ENCODE assay signal across 8 cellular contexts in the genomic region with DNA sequence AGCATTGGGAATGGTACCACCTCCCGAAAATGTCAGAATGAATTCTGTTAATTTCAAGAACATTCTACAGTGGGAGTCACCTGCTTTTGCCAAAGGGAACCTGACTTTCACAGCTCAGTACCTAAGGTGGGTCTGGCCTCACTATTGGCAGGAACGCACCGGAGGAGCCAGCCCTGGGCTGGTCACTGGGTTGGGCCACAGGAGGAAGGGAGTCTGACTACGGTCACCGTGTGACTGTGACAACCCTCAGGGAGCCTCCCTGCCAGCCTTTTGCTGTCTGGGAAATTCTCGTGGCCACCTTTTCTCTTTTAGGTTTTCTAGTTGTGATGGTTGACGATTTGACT. TPM values are rescaled to one million over a fixed set of nuclear protein-coding genes. Genes with fewer than 3 reads are reported as not detected.
DNase-seq lines count a peak whose midpoint lies in the region; ATAC-seq and TF ChIP-seq lines count a peak whose summit lies in the region.

No MANE protein-coding gene starts in this region.

- DNase-seq in T-cell = no peak
- no peak for DNase-seq in nephron progenitor cell
- DNase-seq in NCI-H510A treated with DMSO at 0.1 percent for 48 hours (lab: John Stamatoyannopoulos, UW) = no peak
- DNase-seq in NCI-H345 (lab: John Stamatoyannopoulos, UW) = no peak
- DNase-seq in dedifferentiated amniotic fluid mesenchymal stem cell (ENCODE audit: extremely low spot score) = no peak

- peaks cover 3% of the 10 kb centered on the region for H3K4me1 ChIP-seq in HEK293 (ENCODE audit: control insufficient read depth, insufficient read depth, low read length)

- POLR2A ChIA-PET in HEK293 (lab: Yijun Ruan, JAX) (interaction anchor here (1.1 kb wide), 1 partner anchor 212 kb away, joined by 3 read pairs; the partner anchor contains the start of gene TMEM50B), T-cell (lab: Charles Lee) (no interaction called here)

- no peak overlapping the region for H3K4me3 ChIP-seq in HEK293 (ENCODE audit: low read depth, low read length)

- no peaks in the 10 kb centered on the region for H3K9me3 ChIP-seq in HEK293 (ENCODE audit: control insufficient read depth, insufficient read depth, low read depth, low read length)

- H3K36me3 ChIP-seq in HEK293 (ENCODE audit: control insufficient read depth in 2 of 2, insufficient read depth in 1 of 2, low read length in 2 of 2) = peaks cover 4 to 31% of the 10 kb centered on the region in 2 experiments; a peak in 2 of 3 replicates

- H3K9me3 Mint-ChIP-seq in T-cell (no peaks in the 10 kb centered on the region), nephron progenitor cell (no peaks in the 10 kb centered on the region)

- H3K4me1 Mint-ChIP-seq in T-cell = peaks cover 65 to 71% (median 69%) of the 10 kb centered on the region in 3 donors
- peaks cover 44% of the 10 kb centered on the region for H3K4me1 Mint-ChIP-seq in nephron progenitor cell

- peak overlapping the region; percentile 94 to 96 for H3K27ac Mint-ChIP-seq in T-cell
- no peak overlapping the region for H3K27ac Mint-ChIP-seq in nephron progenitor cell

- ATAC-seq in GM18517 (IDR thresholded peaks at IDR 0.05; ENCODE audit: unreplicated experiment) (peak; percentile 4), T-cell (replicated peaks in 1 of 4) (no peak), GM19023 (IDR thresholded peaks at IDR 0.05; ENCODE audit: unreplicated experiment) (no peak)

- H3K27me3 Mint-ChIP-seq in T-cell = no peaks in the 10 kb centered on the region
- peaks cover 13% of the 10 kb centered on the region for H3K27me3 Mint-ChIP-seq in nephron progenitor cell (ENCODE audit: low read depth, poor library complexity)

- H3K4me3 Mint-ChIP-seq in T-cell (peak overlapping the region; percentile 91 to 96 (median 94)), nephron progenitor cell (peak overlapping the region; percentile 92)

- no peak overlapping the region for H3K27ac ChIP-seq in HEK293 (ENCODE audit: extremely low read depth, low read depth, low read length)

- TF ChIP-seq CTCF in HEK293 (tag by site-specific recombination; IDR thresholded peaks at IDR 0.05) = no peak
- TF ChIP-seq CTCF in nephron progenitor cell (IDR thresholded peaks at IDR 0.05) = no peak

- peaks cover 25% of the 10 kb centered on the region for H3K36me3 Mint-ChIP-seq in T-cell
- H3K36me3 Mint-ChIP-seq in nephron progenitor cell (ENCODE audit: low read depth) = peaks cover 24% of the 10 kb centered on the region

- CTCF ChIA-PET in HEK293 (lab: Yijun Ruan, JAX) (interaction anchor here (0.6 to 0.9 kb wide), 2 partner anchors 93 to 94 kb away, joined by 3 to 4 read pairs; no protein-coding TSS in a partner anchor), T-cell (lab: Charles Lee) (no interaction called here)

TF ChIP-seq in HEK293, 187 proteins besides CTCF, POLR2A, EP300 and RAD21:
- TF ChIP-seq ZSCAN18 (tag by site-specific recombination; IDR thresholded peaks at IDR 0.05) (no peak), BCL11B (tag by site-specific recombination; IDR thresholded peaks at IDR 0.05; ENCODE audit: low read depth) (no peak), EGR2 (tag by site-specific recombination; IDR thresholded peaks at IDR 0.05; ENCODE audit: low read depth) (no peak), ZNF10 (tag by site-specific recombination; IDR thresholded peaks at IDR 0.05) (peak; percentile 49; the same call in 1 of the 2 replicates)

RNA-seq across cellular contexts. Expression of gene IL10RB, which starts 2.2 kb away (rescaled TPM):
- total RNA-seq in T-cell = 10 to 100 TPM; 19.5 to 29.6 (median 25.6) TPM

RNA-seq across cellular contexts. Expression of gene IFNAR2, which starts 38.6 kb away (rescaled TPM):
- total RNA-seq in T-cell = 10 to 100 TPM; 43.7 to 80.1 (median 71.6) TPM

RNA-seq across cellular contexts. Expression of gene IFNAR1, which starts 56.4 kb away (rescaled TPM):
- total RNA-seq in T-cell = 10 to 100 TPM; 22.1 to 51.1 (median 45.6) TPM
